17 cellular contexts compared by ENCODE assay signal in genomic region chr12:38386238-38386985, GRCh38.
DNase-seq lines count a peak whose midpoint lies in the region; ATAC-seq and TF ChIP-seq lines count a peak whose summit lies in the region.
"Had no signal": no experiment of that assay in that cellular context is flagged by ENCODE, and none has a peak within 500 bp of the region (broad histone marks: within the 10 kb centered on the region; RNA-seq: fewer than 3 reads in every experiment).

No MANE protein-coding gene starts in this region.

- H3K27me3 ChIP-seq in BLaER1 treated with 17β-estradiol and CSF1 and Interleukin-3, amounts not matched to agents 10 nM and 100 nM, result no peaks in the 10 kb centered on the region
- no peaks in the 10 kb centered on the region for H3K27me3 ChIP-seq in PC-9 (ENCODE audit: insufficient read depth, low read depth)
- H3K27me3 ChIP-seq: gastrocnemius medialis, transverse colon had no signal

- H2AFZ ChIP-seq in PC-9, result no peak overlapping the region

- no peaks in the 10 kb centered on the region for H4K20me1 ChIP-seq in BLaER1 treated with 17β-estradiol and CSF1 and Interleukin-3, amounts not matched to agents 10 nM and 100 nM
- H4K20me1 ChIP-seq in PC-9 (ENCODE audit: insufficient read depth), result no peaks in the 10 kb centered on the region

- peak; percentile 61 for ATAC-seq in GM21381 (IDR thresholded peaks at IDR 0.05; ENCODE audit: unreplicated experiment)
- peak; percentile 77 for ATAC-seq in HG03432 (IDR thresholded peaks at IDR 0.05; ENCODE audit: unreplicated experiment)
- ATAC-seq: gastrocnemius medialis, natural killer cell, T-helper 17 cell had no signal

- H3K79me2 ChIP-seq in PC-9 (ENCODE audit: low read depth), result no peaks in the 10 kb centered on the region

- H3K4me3 ChIP-seq in BLaER1 treated with 17β-estradiol and CSF1 and Interleukin-3, amounts not matched to agents 10 nM and 100 nM, result peak overlapping the region in 1 of 10 experiments; percentile 27; a peak in 2 of 20 replicates
- H3K4me3 ChIP-seq in PC-9, result peak overlapping the region; percentile 44; the same call in 1 of the 2 replicates
- H3K4me3 ChIP-seq: gastrocnemius medialis, HAP-1, transverse colon had no signal

- peaks cover 0 to 37% (median 13%) of the 10 kb centered on the region in 11 experiments; a peak in 13 of 22 replicates for H3K9me3 ChIP-seq in BLaER1 treated with 17β-estradiol and CSF1 and Interleukin-3, amounts not matched to agents 10 nM and 100 nM (replicated peaks in 1 of 11)
- peaks cover 14% of the 10 kb centered on the region for H3K9me3 ChIP-seq in PC-9 (ENCODE audit: insufficient read depth, low read depth)
- H3K9me3 ChIP-seq: gastrocnemius medialis, HAP-1 had no signal

- H3K27ac ChIP-seq in BLaER1 treated with 17β-estradiol and CSF1 and Interleukin-3, amounts not matched to agents 10 nM and 100 nM, result peak overlapping the region in 6 of 11 experiments; percentile 38 to 62 (median 50); a peak in 10 of 22 replicates
- H3K27ac ChIP-seq in PC-9, result peak overlapping the region; percentile 98
- H3K27ac ChIP-seq: gastrocnemius medialis, transverse colon had no signal

- no TSS peak for BruUV-seq in PC-9 (replicated peaks; lab: Mats Ljungman, UMichigan)

- peak overlapping the region in 6 of 11 experiments; percentile 8 to 83 (median 63); a peak in 8 of 22 replicates for H3K4me2 ChIP-seq in BLaER1 treated with 17β-estradiol and CSF1 and Interleukin-3, amounts not matched to agents 10 nM and 100 nM
- H3K4me2 ChIP-seq in PC-9, result peak overlapping the region; percentile 86

- no peaks in the 10 kb centered on the region for H3K36me3 ChIP-seq in BLaER1 treated with 17β-estradiol and CSF1 and Interleukin-3, amounts not matched to agents 10 nM and 100 nM
- H3K36me3 ChIP-seq in PC-9 (ENCODE audit: low read depth), result no peaks in the 10 kb centered on the region
- H3K36me3 ChIP-seq: gastrocnemius medialis, HAP-1, transverse colon had no signal

- intact Hi-C loops in PC-9 (cut with micrococcal nuclease; ENCODE audit: unreplicated experiment) (loop anchor here (5.0 to 10.0 kb wide), 3 partner anchors 158 to 249 kb away; no protein-coding TSS in a partner anchor), posterior vena cava (cut with DNase I) (loop anchor here in 1 of 2 donors (5.0 kb wide), 1 partner anchor 836 kb away; no protein-coding TSS in a partner anchor)

- POLR2A ChIA-PET in PC-9 (lab: Charles Lee; ENCODE audit: unreplicated experiment), result no interaction called here

- H3K4me1 ChIP-seq in BLaER1 treated with 17β-estradiol and CSF1 and Interleukin-3, amounts not matched to agents 10 nM and 100 nM, result peaks cover 0 to 28% (median 2%) of the 10 kb centered on the region in 10 experiments; a peak in 9 of 20 replicates
- peaks cover 39% of the 10 kb centered on the region for H3K4me1 ChIP-seq in PC-9 (replicated peaks; ENCODE audit: insufficient read depth)
- H3K4me1 ChIP-seq: gastrocnemius medialis, HAP-1, transverse colon had no signal

- no peak overlapping the region for H3K9ac ChIP-seq in BLaER1 treated with 17β-estradiol and CSF1 and Interleukin-3, amounts not matched to agents 10 nM and 100 nM

- peaks cover 22% of the 10 kb centered on the region for H3F3A ChIP-seq in PC-9 (ENCODE audit: insufficient read depth, low read depth)

- CTCF ChIA-PET in PC-9 (lab: Charles Lee), result no interaction called here

- peak; percentile 0 to 62 for DNase-seq in PC-9
- no peak for DNase-seq in T1000 (lab: John Stamatoyannopoulos, UW)
- DNase-seq in posterior vena cava (ENCODE audit: low spot score), result no peak
- DNase-seq in activated naive CD4-positive, alpha-beta T cell treated with anti-CD3 and anti-CD28 coated beads, Interleukin-2, amount 50 U/mL, for 16 hours, result no peak
- no peak for DNase-seq in RKO (ENCODE audit: low spot score)
- DNase-seq: activated naive CD8-positive, alpha-beta T cell treated with anti-CD3 and anti-CD28 coated beads, Interleukin-2, amount 10 ng/mL, durations not matched to agents 7 days and 5 days; dermis blood vessel endothelial cell; gastrocnemius medialis; kidney glomerular epithelial cell; natural killer cell; NCI-H1436; T-helper 17 cell; transverse colon had no signal

- TF ChIP-seq CTCF in PC-9 (conservative IDR thresholded peaks at IDR 0.05), result no peak

- H3K9me2 ChIP-seq in PC-9 (ENCODE audit: insufficient read depth), result no peaks in the 10 kb centered on the region

Comparison
In these comparisons a context has a peak if more than half of its experiments do, and no peak if none do; other contexts are left out.
1. DNase-seq: peak in PC-9 (2 of 2); none in T1000 (single experiment), posterior vena cava (single experiment), activated naive CD4-positive, alpha-beta T cell treated with anti-CD3 and anti-CD28 coated beads, Interleukin-2, amount 50 U/mL, for 16 hours (single experiment) and RKO (single experiment).